In the genomic region with DNA sequence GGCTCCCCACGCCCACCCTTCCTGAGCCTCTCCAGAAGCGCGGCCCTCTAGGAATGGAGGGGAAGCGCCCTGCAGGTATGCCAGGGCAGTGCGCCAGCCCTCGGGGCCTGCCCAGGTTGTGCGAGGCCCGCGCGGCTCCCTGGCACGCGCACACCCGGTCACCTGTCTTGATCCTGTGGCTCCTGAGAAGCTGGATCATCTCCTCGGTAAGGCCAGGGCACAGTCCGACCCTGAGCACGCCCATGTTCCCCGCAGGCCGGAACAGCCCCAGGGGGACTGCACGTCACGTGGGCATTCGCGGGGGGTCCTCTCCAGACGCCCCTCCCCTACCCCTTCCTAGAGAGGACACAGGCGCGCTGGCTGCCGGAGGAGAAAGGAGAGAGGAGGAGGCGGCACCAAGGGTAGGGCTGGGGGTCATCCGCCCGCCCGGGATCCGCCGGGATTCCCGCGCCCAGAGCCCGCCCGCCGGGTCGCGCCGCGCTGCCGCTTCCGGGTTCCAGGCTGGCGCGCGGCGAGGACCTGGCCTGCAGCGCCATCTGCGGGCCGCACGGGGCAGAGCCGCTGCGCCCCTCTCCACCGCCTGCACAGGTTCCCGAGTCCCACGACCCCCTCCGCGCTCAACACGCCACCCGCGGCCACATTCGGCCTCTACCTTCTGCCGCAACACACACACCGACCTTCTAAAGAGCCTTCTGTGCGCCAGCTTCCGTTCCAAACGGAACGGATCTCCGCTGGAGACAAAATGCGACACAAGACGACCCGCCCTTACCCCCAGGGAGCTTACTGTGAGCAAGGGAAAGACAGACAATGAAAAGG, we compare ENCODE assay signal across 8 cellular contexts. TPM values are rescaled to one million over a fixed set of nuclear protein-coding genes. Genes with fewer than 3 reads are reported as not detected.
DNase-seq lines count a peak whose midpoint lies in the region; ATAC-seq and TF ChIP-seq lines count a peak whose summit lies in the region.

A gene (minus strand): TSS at position 491 of the 816 bp plus-strand sequence. CDS start 247 bp downstream, at position 244.

- ATAC-seq in GM21528 (IDR thresholded peaks at IDR 0.05; ENCODE audit: low FRiP score, unreplicated experiment) = peak; percentile 68
- peak; percentile 93 for ATAC-seq in activated T-cell treated with anti-CD3 and anti-CD28 coated beads, Interleukin-2, amount 50 U/mL, for 4 hours

- H3K9me3 ChIP-seq in esophagus squamous epithelium (no peaks in the 10 kb centered on the region), muscle layer of duodenum (ENCODE audit: control insufficient read depth in 1 of 2, low read length in 2 of 2) (no peaks in the 10 kb centered on the region)

- H3K4me1 ChIP-seq in esophagus squamous epithelium (peaks cover 6 to 35% (median 11%) of the 10 kb centered on the region in 3 donors), muscle layer of duodenum (ENCODE audit: control insufficient read depth in 1 of 2, insufficient read depth in 2 of 2, low read length in 2 of 2) (peaks cover 0 to 12% of the 10 kb centered on the region in 2 donors)

- in situ Hi-C loops in KBM-7 (cut with MboI; ENCODE audit: low pct_unique_long_range_greater_than_20kb, low sequenced_read_pairs) = loop anchor here (25.0 kb wide), 1 partner anchor 707 kb away; no protein-coding TSS in a partner anchor

- no peaks in the 10 kb centered on the region for H3K36me3 ChIP-seq in esophagus squamous epithelium
- H3K36me3 ChIP-seq in muscle layer of duodenum (ENCODE audit: control insufficient read depth in 1 of 2, insufficient read depth in 2 of 2, low read length in 2 of 2) = no peaks in the 10 kb centered on the region

- TF ChIP-seq POLR2A in esophagus squamous epithelium (IDR thresholded peaks at IDR 0.05) = no peak

- H3K4me1 Mint-ChIP-seq in Calu3 (ENCODE audit: low read depth, unreplicated experiment) = peaks cover 27% of the 10 kb centered on the region
- H3K4me1 Mint-ChIP-seq in activated T-cell treated with anti-CD3 and anti-CD28 coated beads, Interleukin-2, amount 50 U/mL, for 4 hours (ENCODE audit: low read depth) = peaks cover 35% of the 10 kb centered on the region

- CTCF ChIA-PET in Calu3 (lab: Charles Lee) = interaction anchor here (0.7 to 2.2 kb wide), 4 partner anchors 25 to 577 kb away, joined by 3 to 9 read pairs (median 3); a partner anchor contains a TSS

- 1 to 3% methylated on average over 12 to 16 of the region's 72 CpGs for WGBS in esophagus squamous epithelium, 2 donors

- no peaks in the 10 kb centered on the region for H3K27me3 ChIP-seq in esophagus squamous epithelium
- H3K27me3 ChIP-seq in muscle layer of duodenum (ENCODE audit: low read depth, low read length) = no peaks in the 10 kb centered on the region

- H3K4me3 Mint-ChIP-seq in Calu3 (ENCODE audit: low read depth, unreplicated experiment) = peak within 1 kb of the TSS; percentile 75
- H3K4me3 Mint-ChIP-seq in activated T-cell treated with anti-CD3 and anti-CD28 coated beads, Interleukin-2, amount 50 U/mL, for 4 hours = peak within 1 kb of the TSS; percentile 87

- intact Hi-C loops in Calu3 (cut with micrococcal nuclease; ENCODE audit: unreplicated experiment) = loop anchor here (1.0 to 5.0 kb wide), 2 partner anchors 121 to 577 kb away; no protein-coding TSS in a partner anchor
- intact Hi-C loops in esophagus squamous epithelium (cut with DNase I) = loop anchor here (5.0 to 10.0 kb wide), 3 partner anchors 122 to 695 kb away; no protein-coding TSS in a partner anchor

- H3K4me3 ChIP-seq in esophagus squamous epithelium = peak within 1 kb of the TSS; percentile 63 to 88 (median 69)
- peak within 1 kb of the TSS; percentile 74 to 82 for H3K4me3 ChIP-seq in muscle layer of duodenum (ENCODE audit: low read depth in 1 of 2, low read length in 2 of 2)

- no peaks in the 10 kb centered on the region for H3K27me3 Mint-ChIP-seq in Calu3 (ENCODE audit: unreplicated experiment)
- H3K27me3 Mint-ChIP-seq in activated T-cell treated with anti-CD3 and anti-CD28 coated beads, Interleukin-2, amount 50 U/mL, for 4 hours (ENCODE audit: low read depth) = no peaks in the 10 kb centered on the region

- DNase-seq in Calu3 (peak; percentile 83), KBM-7 (peak; percentile 93), esophagus squamous epithelium (lab: John Stamatoyannopoulos, UW) (no peak)
- peak; percentile 75 for DNase-seq in activated T-cell treated with anti-CD3 and anti-CD28 coated beads, Interleukin-2, amount 50 U/mL, for 4 hours
- peak; percentile 40 to 70 for DNase-seq in stimulated activated CD8-positive, alpha-beta memory T cell treated with anti-CD3 and anti-CD28 coated beads, Interleukin-7, amount 100 ng/mL, for 4 hours (ENCODE audit: low read depth in 2 of 2)

- H3K27ac Mint-ChIP-seq in Calu3 (ENCODE audit: unreplicated experiment) = peak within 1 kb of the TSS; percentile 71

- TF ChIP-seq CTCF in Calu3 (IDR thresholded peaks at IDR 0.05; ENCODE audit: unreplicated experiment) (peak; percentile 91), esophagus squamous epithelium (IDR thresholded peaks at IDR 0.05) (peak; percentile 85 to 99 (median 97))

- peaks cover 23% of the 10 kb centered on the region for H3K36me3 Mint-ChIP-seq in Calu3 (ENCODE audit: insufficient read depth, unreplicated experiment)
- H3K36me3 Mint-ChIP-seq in activated T-cell treated with anti-CD3 and anti-CD28 coated beads, Interleukin-2, amount 50 U/mL, for 4 hours (ENCODE audit: insufficient read depth) = peaks cover 12% of the 10 kb centered on the region

- BruUV-seq in Calu3 (replicated peaks; lab: Mats Ljungman, UMichigan) = no TSS peak

- no peaks in the 10 kb centered on the region for H3K9me3 Mint-ChIP-seq in Calu3 (ENCODE audit: low read depth, unreplicated experiment)
- no peaks in the 10 kb centered on the region for H3K9me3 Mint-ChIP-seq in activated T-cell treated with anti-CD3 and anti-CD28 coated beads, Interleukin-2, amount 50 U/mL, for 4 hours

- H3K27ac ChIP-seq in esophagus squamous epithelium = peak within 1 kb of the TSS; percentile 79 to 87 (median 82)
- no peak within 1 kb of the TSS for H3K27ac ChIP-seq in muscle layer of duodenum (ENCODE audit: low read length)

TF ChIP-seq in PFSK-1, 5 proteins besides CTCF, POLR2A, EP300 and RAD21:
- TF ChIP-seq SIN3A (IDR thresholded peaks at IDR 0.05; ENCODE audit: borderline replicate concordance, insufficient read depth, low read length) (peak; percentile 64; the same call in 1 of the 2 replicates), POLR2AphosphoS5 (IDR thresholded peaks at IDR 0.05; ENCODE audit: low read depth, low read length) (no peak; the same call in 1 of the 2 replicates), FOXP2 (optimal IDR thresholded peaks at IDR 0.05; ENCODE audit: borderline replicate concordance, extremely low read depth, extremely low read length, insufficient read depth) (peak; percentile 86), TAF1 (IDR thresholded peaks at IDR 0.05; ENCODE audit: borderline replicate concordance, insufficient read depth, low read length) (no peak)
- TF ChIP-seq, protein P1, sequence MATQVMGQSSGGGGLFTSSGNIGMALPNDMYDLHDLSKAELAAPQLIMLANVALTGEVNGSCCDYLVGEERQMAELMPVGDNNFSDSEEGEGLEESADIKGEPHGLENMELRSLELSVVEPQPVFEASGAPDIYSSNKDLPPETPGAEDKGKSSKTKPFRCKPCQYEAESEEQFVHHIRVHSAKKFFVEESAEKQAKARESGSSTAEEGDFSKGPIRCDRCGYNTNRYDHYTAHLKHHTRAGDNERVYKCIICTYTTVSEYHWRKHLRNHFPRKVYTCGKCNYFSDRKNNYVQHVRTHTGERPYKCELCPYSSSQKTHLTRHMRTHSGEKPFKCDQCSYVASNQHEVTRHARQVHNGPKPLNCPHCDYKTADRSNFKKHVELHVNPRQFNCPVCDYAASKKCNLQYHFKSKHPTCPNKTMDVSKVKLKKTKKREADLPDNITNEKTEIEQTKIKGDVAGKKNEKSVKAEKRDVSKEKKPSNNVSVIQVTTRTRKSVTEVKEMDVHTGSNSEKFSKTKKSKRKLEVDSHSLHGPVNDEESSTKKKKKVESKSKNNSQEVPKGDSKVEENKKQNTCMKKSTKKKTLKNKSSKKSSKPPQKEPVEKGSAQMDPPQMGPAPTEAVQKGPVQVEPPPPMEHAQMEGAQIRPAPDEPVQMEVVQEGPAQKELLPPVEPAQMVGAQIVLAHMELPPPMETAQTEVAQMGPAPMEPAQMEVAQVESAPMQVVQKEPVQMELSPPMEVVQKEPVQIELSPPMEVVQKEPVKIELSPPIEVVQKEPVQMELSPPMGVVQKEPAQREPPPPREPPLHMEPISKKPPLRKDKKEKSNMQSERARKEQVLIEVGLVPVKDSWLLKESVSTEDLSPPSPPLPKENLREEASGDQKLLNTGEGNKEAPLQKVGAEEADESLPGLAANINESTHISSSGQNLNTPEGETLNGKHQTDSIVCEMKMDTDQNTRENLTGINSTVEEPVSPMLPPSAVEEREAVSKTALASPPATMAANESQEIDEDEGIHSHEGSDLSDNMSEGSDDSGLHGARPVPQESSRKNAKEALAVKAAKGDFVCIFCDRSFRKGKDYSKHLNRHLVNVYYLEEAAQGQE (IDR thresholded peaks at IDR 0.05; ENCODE audit: insufficient read depth in 1 of 2, low read depth in 2 of 2, low read length in 2 of 2) = peak; percentile 15 to 39; a peak in 2 of 4 replicates

RNA-seq across cellular contexts. Expression of the gene that starts here (rescaled TPM):
- 16.8 and 17.1 TPM in 2 replicates for total RNA-seq in Calu3 (2022)
- polyA plus RNA-seq in PFSK-1 (2012; ENCODE audit: insufficient read length, low read depth) = 18.3 TPM
- 10 to 100 TPM; 20.6 to 24.5 (median 23.4) TPM for total RNA-seq in activated T-cell treated with anti-CD3 and anti-CD28 coated beads, Interleukin-2, amount 50 U/mL, for 4 hours
- total RNA-seq in esophagus squamous epithelium = 1 to 10 TPM; 2.4 to 7.1 (median 6.0) TPM
